18 cellular contexts compared by ENCODE assay signal in the genomic region with DNA sequence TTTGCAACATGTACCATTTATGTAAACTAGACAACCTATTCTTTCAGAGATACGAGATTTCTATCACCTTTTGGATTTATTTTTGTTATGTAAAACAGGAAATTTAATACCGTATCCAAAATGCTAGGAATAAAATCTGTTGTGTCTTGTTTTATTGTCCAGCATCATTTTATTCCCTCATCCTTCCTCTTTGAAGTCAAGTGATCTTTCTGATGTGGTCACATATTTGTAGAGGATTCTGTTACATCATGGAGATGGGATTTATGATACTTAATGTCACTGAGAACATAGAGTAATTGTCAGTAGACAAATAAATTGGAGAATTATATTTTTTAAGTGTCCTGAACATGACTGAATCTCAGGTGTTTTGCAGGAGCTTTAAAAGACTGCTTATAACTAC.
"Had no signal": no experiment of that assay in that cellular context is flagged by ENCODE, and none has a peak within 500 bp of the region (broad histone marks: within the 10 kb centered on the region; RNA-seq: fewer than 3 reads in every experiment).

No MANE protein-coding gene starts in this region.

- H3K27ac ChIP-seq: brain microvascular endothelial cell, lower lobe of right lung, pancreas, suprapubic skin had no signal

- H3K27me3 Mint-ChIP-seq: activated CD8-positive, alpha-beta memory T cell treated with anti-CD3 and anti-CD28 coated beads, Interleukin-2, amount 10 ng/mL, durations not matched to agents 7 days and 5 days; dendritic cell treated with granulocyte-macrophage colony-stimulating factor and Interleukin-4, amounts not matched to agents 40 ng/mL and 50 ng/mL, for 4 days; effector memory CD8-positive, alpha-beta T cell; type B pancreatic cell had no signal

- H3K36me3 Mint-ChIP-seq: mesothelial cell of epicardium had no signal

- H3K9me3 ChIP-seq: lower lobe of right lung, pancreas, suprapubic skin had no signal

- ATAC-seq: activated CD8-positive, alpha-beta memory T cell treated with anti-CD3 and anti-CD28 coated beads, Interleukin-2, amount 10 ng/mL, durations not matched to agents 7 days and 5 days; activated naive CD4-positive, alpha-beta T cell treated with anti-CD3 and anti-CD28 coated beads, Interleukin-2, amount 50 U/mL, for 72 hours; activated T-cell treated with anti-CD3 and anti-CD28 coated beads, Interleukin-2, amount 50 U/mL, for 4 hours; effector memory CD8-positive, alpha-beta T cell; lower lobe of right lung; pancreas; stimulated activated naive CD8-positive, alpha-beta T cell treated with anti-CD3 and anti-CD28 coated beads, Interleukin-15, Interleukin-2, amounts not matched to agents 100 U/mL and 50 U/mL, for 24 hours had no signal

- H3K36me3 ChIP-seq: brain microvascular endothelial cell, lower lobe of right lung, pancreas, suprapubic skin had no signal

- H3K4me3 ChIP-seq: lower lobe of right lung, pancreas, suprapubic skin had no signal

- H3K27ac Mint-ChIP-seq: activated CD8-positive, alpha-beta memory T cell treated with anti-CD3 and anti-CD28 coated beads, Interleukin-2, amount 10 ng/mL, durations not matched to agents 7 days and 5 days; activated naive CD4-positive, alpha-beta T cell treated with anti-CD3 and anti-CD28 coated beads, Interleukin-2, amount 50 U/mL, for 72 hours; dendritic cell treated with granulocyte-macrophage colony-stimulating factor and Interleukin-4, amounts not matched to agents 40 ng/mL and 50 ng/mL, for 4 days; effector memory CD8-positive, alpha-beta T cell; mesothelial cell of epicardium; type B pancreatic cell had no signal

- H3K4me3 Mint-ChIP-seq: activated CD8-positive, alpha-beta memory T cell treated with anti-CD3 and anti-CD28 coated beads, Interleukin-2, amount 10 ng/mL, durations not matched to agents 7 days and 5 days; activated T-cell treated with anti-CD3 and anti-CD28 coated beads, Interleukin-2, amount 50 U/mL, for 4 hours; dendritic cell treated with granulocyte-macrophage colony-stimulating factor and Interleukin-4, amounts not matched to agents 40 ng/mL and 50 ng/mL, for 4 days; effector memory CD8-positive, alpha-beta T cell; mesothelial cell of epicardium; type B pancreatic cell had no signal

- H3K4me1 ChIP-seq: pancreas had no signal

- H3K27me3 ChIP-seq: brain microvascular endothelial cell, pancreas, suprapubic skin had no signal

- H3K9me3 Mint-ChIP-seq: activated naive CD4-positive, alpha-beta T cell treated with anti-CD3 and anti-CD28 coated beads, Interleukin-2, amount 50 U/mL, for 72 hours; activated T-cell treated with anti-CD3 and anti-CD28 coated beads, Interleukin-2, amount 50 U/mL, for 4 hours; effector memory CD8-positive, alpha-beta T cell; mesothelial cell of epicardium; type B pancreatic cell had no signal

- DNase-seq: activated CD8-positive, alpha-beta memory T cell treated with anti-CD3 and anti-CD28 coated beads, Interleukin-2, amount 10 ng/mL, durations not matched to agents 7 days and 5 days; activated effector memory CD4-positive, alpha-beta T cell treated with anti-CD3 and anti-CD28 coated beads, Interleukin-2, amount 50 U/mL, for 16 hours; activated T-cell treated with anti-CD3 and anti-CD28 coated beads, Interleukin-2, amount 50 U/mL, for 4 hours; amniotic stem cell; brain microvascular endothelial cell; cerebellar nuclear complex; effector memory CD8-positive, alpha-beta T cell; hypothalamus; lower lobe of right lung; pancreas; stimulated activated CD4-positive, alpha-beta T cell treated with anti-CD3 and anti-CD28 coated beads, Interleukin-4, amount 100 ng/mL, for 1 hour; stimulated activated CD8-positive, alpha-beta memory T cell treated with anti-CD3 and anti-CD28 coated beads, Interleukin-4, amount 100 ng/mL, for 48 hours; stimulated activated naive CD8-positive, alpha-beta T cell treated with anti-CD3 and anti-CD28 coated beads, Interleukin-15, Interleukin-2, amounts not matched to agents 100 U/mL and 50 U/mL, for 24 hours had no signal
